Comparison of ENCODE assay signal across 24 cellular contexts in genomic region chr11:109963101-109963500, GRCh38.
"Had no signal": no experiment of that assay in that cellular context is flagged by ENCODE, and none has a peak within 500 bp of the region (broad histone marks: within the 10 kb centered on the region; RNA-seq: fewer than 3 reads in every experiment).

No MANE protein-coding gene starts in this region.

- H3K4me3 ChIP-seq: colonic mucosa, esophagus muscularis mucosa, heart right ventricle, left lung, mucosa of descending colon, right atrium auricular region, sigmoid colon, skin epidermis, spleen, testis, tibial artery had no signal

- ATAC-seq: heart right ventricle; left cardiac atrium; left lung; mucosa of descending colon; natural killer cell treated with Interleukin-12 subunit alpha and Interleukin-12 subunit beta and Interleukin-15 and Interleukin-18, amount 100 ng/mL, for 72 hours; stimulated activated memory B cell treated with anti-CD40 and anti-IgM and Interleukin-4, amounts not matched to agents 10 μg/mL and 1 μg/mL and 100 μg/mL, for 72 hours; stimulated activated naive CD8-positive, alpha-beta T cell treated with anti-CD3 and anti-CD28 coated beads, Interleukin-15, Interleukin-2, amounts not matched to agents 100 U/mL and 50 U/mL, for 24 hours had no signal

- DNase-seq: colonic mucosa; effector CD8-positive, alpha-beta T cell; endodermal cell; foreskin melanocyte; glutamatergic neuron; heart right ventricle; hippocampal formation; left cardiac atrium; left lung; mesenchymal stem cell; mucosa of descending colon; naive B cell; sigmoid colon; spleen; stimulated activated CD4-positive, alpha-beta T cell treated with anti-CD3 and anti-CD28 coated beads, Interleukin-4, amount 100 ng/mL, for 4 hours; stimulated activated naive CD8-positive, alpha-beta T cell treated with anti-CD3 and anti-CD28 coated beads, Interleukin-15, Interleukin-2, amounts not matched to agents 100 U/mL and 50 U/mL, for 24 hours; substantia nigra; testis; tibial artery had no signal
